ENCODE assay signal across 9 cellular contexts in the genomic region with DNA sequence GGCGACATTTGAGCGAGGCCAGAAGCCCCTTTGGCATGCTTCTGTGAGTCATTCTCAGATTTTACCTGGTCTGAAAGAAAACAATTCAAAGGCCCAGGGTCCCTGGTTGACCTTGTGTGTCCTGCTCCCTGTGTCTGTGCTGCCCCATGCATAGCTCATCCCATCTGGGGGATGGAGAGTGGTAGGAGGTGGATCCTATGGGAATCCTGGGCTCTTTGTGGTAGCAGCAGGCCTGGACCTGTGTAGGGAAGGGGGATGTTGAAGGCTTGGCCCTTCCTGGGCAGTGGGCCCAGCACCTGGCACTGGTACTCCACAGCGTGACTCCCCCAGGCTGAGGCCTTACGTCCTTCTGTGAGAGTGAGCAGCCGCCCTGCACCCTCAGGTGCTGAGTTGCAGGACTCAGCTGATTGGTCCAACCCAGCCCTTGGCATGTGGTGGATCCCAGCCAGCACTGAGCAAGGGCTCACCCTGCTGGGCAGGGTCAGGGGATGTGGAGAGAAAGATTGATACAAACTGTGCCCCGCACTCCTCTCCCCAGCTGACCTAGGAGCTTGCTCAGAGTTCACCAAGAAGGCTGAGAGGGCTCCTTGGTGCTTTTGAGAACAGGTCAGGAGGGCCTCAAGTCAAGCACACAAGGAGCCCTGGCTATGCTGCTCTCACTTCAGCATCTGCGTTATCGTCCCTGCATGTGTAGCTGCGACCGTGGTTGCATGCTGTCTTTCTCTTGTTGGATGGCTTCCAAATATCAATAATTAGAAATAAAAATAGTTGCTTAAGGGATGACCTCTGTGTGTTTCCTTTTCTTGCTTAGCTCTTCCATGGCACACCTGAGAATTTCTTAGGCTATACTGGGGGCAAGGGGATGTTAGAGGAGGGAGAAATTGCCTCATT. TPM values are rescaled to one million over a fixed set of nuclear protein-coding genes. Genes with fewer than 3 reads are reported as not detected.
DNase-seq lines count a peak whose midpoint lies in the region; ATAC-seq, FAIRE-seq and TF ChIP-seq lines count a peak whose summit lies in the region.
"Had no signal": no experiment of that assay in that cellular context is flagged by ENCODE, and none has a peak within 500 bp of the region (broad histone marks: within the 10 kb centered on the region; RNA-seq: fewer than 3 reads in every experiment).

No MANE protein-coding gene starts in this region.

- TF ChIP-seq CTCF in GM12878 (IDR thresholded peaks at IDR 0.05 in 2 of 3, conservative IDR thresholded peaks at IDR 0.05 in 1 of 3; ENCODE audit: control insufficient read depth in 2 of 3, extremely low read depth in 1 of 3, insufficient read depth in 1 of 3, low read depth in 3 of 3, low read length in 3 of 3) (peak in 2 of 3 experiments; percentile 7 to 17; a peak in 2 of 6 replicates), coronary artery (IDR thresholded peaks at IDR 0.05) (no peak)

- no peak overlapping the region for H3K27ac ChIP-seq in GM12878 (ENCODE audit: control insufficient read depth, insufficient read depth)
- H3K27ac ChIP-seq in coronary artery = no peak overlapping the region

- H3K4me1 Mint-ChIP-seq in T-helper 17 cell = peaks cover 15% of the 10 kb centered on the region
- H3K4me1 Mint-ChIP-seq in activated CD4-positive, alpha-beta T cell treated with anti-CD3 and anti-CD28 coated beads for 36 hours = peaks cover 4% of the 10 kb centered on the region

- no peak for FAIRE-seq in GM12878 (lab: Jason Lieb, UNC)

- H3K36me3 ChIP-seq in GM12878 (ENCODE audit: control insufficient read depth in 2 of 2, insufficient read depth in 2 of 2, low read length in 1 of 2) = peaks cover 0 to 4% of the 10 kb centered on the region in 2 experiments; a peak in 3 of 4 replicates

- no peaks in the 10 kb centered on the region for H3K9me3 Mint-ChIP-seq in activated CD4-positive, alpha-beta T cell treated with anti-CD3 and anti-CD28 coated beads for 36 hours (ENCODE audit: low read depth)

- H3K4me3 Mint-ChIP-seq in T-helper 17 cell = no peak overlapping the region
- no peak overlapping the region for H3K4me3 Mint-ChIP-seq in activated CD4-positive, alpha-beta T cell treated with anti-CD3 and anti-CD28 coated beads for 36 hours

- RAD21 ChIA-PET in GM12878 (lab: Charles Lee; ENCODE audit: unreplicated experiment) = interaction anchor here (12.6 kb wide), 1 partner anchor 32 kb away, joined by 305 read pairs; a partner anchor contains a TSS

- TF ChIP-seq POLR2A in GM12878 (IDR thresholded peaks at IDR 0.05; ENCODE audit: low read depth, low read length) = no peak

- no TSS peak for BruUV-seq in GM12878 (replicated peaks; lab: Mats Ljungman, UMichigan)

- H3K4me3 ChIP-seq in GM12878 = no peak overlapping the region
- no peak overlapping the region for H3K4me3 ChIP-seq in coronary artery

- H3K27ac Mint-ChIP-seq in T-helper 17 cell = no peak overlapping the region
- H3K27ac Mint-ChIP-seq in activated CD4-positive, alpha-beta T cell treated with anti-CD3 and anti-CD28 coated beads for 36 hours = no peak overlapping the region

- no peak overlapping the region for H3K9ac ChIP-seq in GM12878 (ENCODE audit: control insufficient read depth, insufficient read depth, low read length)

- H3K9me3 ChIP-seq in GM12878 (replicated peaks; ENCODE audit: control insufficient read depth, insufficient read depth, low read length) = no peaks in the 10 kb centered on the region; the same call in 2 of the 3 replicates
- H3K9me3 ChIP-seq in T-helper 17 cell (ENCODE audit: control insufficient read depth, low read length, poor library complexity, severe bottlenecking) = no peaks in the 10 kb centered on the region

- WGBS in GM12878 (ENCODE audit: insufficient coverage, insufficient replicate concordance, low lambda C conversion rate, missing lambda C conversion rate) = over 99% methylated on average over 10 of the region's 10 CpGs

- DNase-seq in Right ventricle myocardium inferior (ENCODE audit: missing footprints) = peak; percentile 64
- no peak for DNase-seq in cardiac septum (ENCODE audit: low spot score)
- DNase-seq in GM12878 (ENCODE audit: low read depth, low spot score) = no peak
- DNase-seq in left colon = no peak
- no peak for DNase-seq in T-helper 17 cell
- DNase-seq in NCI-H187 treated with DMSO at 0.1 percent for 48 hours (lab: John Stamatoyannopoulos, UW) = no peak
- no peak for DNase-seq in coronary artery (ENCODE audit: low spot score)
- DNase-seq in activated CD4-positive, alpha-beta T cell treated with anti-CD3 and anti-CD28 coated beads for 36 hours = no peak
- DNase-seq: GOT3 had no signal

- no peak for TF ChIP-seq RAD21 in GM12878 (IDR thresholded peaks at IDR 0.05; ENCODE audit: insufficient read depth, low read depth, low read length)

- no peaks in the 10 kb centered on the region for H3K27me3 Mint-ChIP-seq in T-helper 17 cell
- no peaks in the 10 kb centered on the region for H3K27me3 Mint-ChIP-seq in activated CD4-positive, alpha-beta T cell treated with anti-CD3 and anti-CD28 coated beads for 36 hours

- H2AFZ ChIP-seq in GM12878 (ENCODE audit: control insufficient read depth, low read depth, low read length) = no peak overlapping the region

- no peaks in the 10 kb centered on the region for H3K79me2 ChIP-seq in GM12878 (ENCODE audit: control insufficient read depth, insufficient read depth, low read length)

- in situ Hi-C loops in GM12878 (cut with MboI) = no loop called here

- peak; percentile 73 for ATAC-seq in Right ventricle myocardium inferior
- peak; percentile 40; the same call in 1 of the 3 replicates for ATAC-seq in GM12878
- ATAC-seq in left colon = peak; percentile 29
- ATAC-seq in T-helper 17 cell = no peak
- no peak for ATAC-seq in activated CD4-positive, alpha-beta T cell treated with anti-CD3 and anti-CD28 coated beads for 36 hours

- intact Hi-C loops in Right ventricle myocardium inferior (cut with DNase I) (no loop called here), cardiac septum (cut with DNase I) (no loop called here), GM12878 (cut with micrococcal nuclease; ENCODE audit: unreplicated experiment) (no loop called here), left colon (cut with DNase I, micrococcal nuclease) (no loop called here)
- intact Hi-C loops in activated CD4-positive, alpha-beta T cell treated with anti-CD3 and anti-CD28 coated beads for 36 hours (cut with DNase I, micrococcal nuclease) = no loop called here

- H3K4me2 ChIP-seq in GM12878 (ENCODE audit: control insufficient read depth, insufficient read depth) = no peak overlapping the region

- CTCF ChIA-PET in GM12878 (lab: Yijun Ruan, JAX) = interaction anchor here (1.1 to 3.6 kb wide), 4 partner anchors 27 to 49 kb away, joined by 4 to 34 read pairs (median 4); a partner anchor contains a TSS
- CTCF ChIA-PET in activated CD4-positive, alpha-beta T cell treated with anti-CD3 and anti-CD28 coated beads for 36 hours (lab: Charles Lee) = interaction anchor here (0.6 to 8.6 kb wide), 3 partner anchors 32 to 134 kb away, joined by 3 to 233 read pairs (median 3); a partner anchor contains a TSS

- no peaks in the 10 kb centered on the region for H3K36me3 Mint-ChIP-seq in T-helper 17 cell (ENCODE audit: low read depth)
- H3K36me3 Mint-ChIP-seq in activated CD4-positive, alpha-beta T cell treated with anti-CD3 and anti-CD28 coated beads for 36 hours (ENCODE audit: low read depth) = no peaks in the 10 kb centered on the region

- SMC1A ChIA-PET in GM12878 (lab: Charles Lee; ENCODE audit: uncharacterized antibody, unreplicated experiment) = interaction anchor here (8.3 kb wide), 1 partner anchor 32 kb away, joined by 268 read pairs; a partner anchor contains a TSS

- POLR2A ChIA-PET in GM12878 (lab: Charles Lee) = no interaction called here
- POLR2A ChIA-PET in activated CD4-positive, alpha-beta T cell treated with anti-CD3 and anti-CD28 coated beads for 36 hours (lab: Charles Lee) = no interaction called here

- H4K20me1 ChIP-seq in GM12878 (ENCODE audit: control insufficient read depth, insufficient read depth) = no peaks in the 10 kb centered on the region

- no peaks in the 10 kb centered on the region for H3K27me3 ChIP-seq in GM12878 (replicated peaks in 1 of 2; ENCODE audit: control insufficient read depth in 2 of 2, insufficient read depth in 2 of 2, low read length in 1 of 2)

- TF ChIP-seq EP300 in GM12878 (IDR thresholded peaks at IDR 0.05; ENCODE audit: borderline replicate concordance in 1 of 2, control insufficient read depth in 1 of 2, low read depth in 2 of 2, low read length in 2 of 2) = no peak

- H3K4me1 ChIP-seq in GM12878 (ENCODE audit: control insufficient read depth, insufficient read depth, low read length) = no peaks in the 10 kb centered on the region

RNA-seq across cellular contexts. Expression of a gene that starts 21.4 kb away (rescaled TPM):
- total RNA-seq in Right ventricle myocardium inferior (12.6 TPM), cardiac septum (16.3 TPM), GM12878 (2014; rRNA removed) (7.5 and 8.5 TPM in 2 replicates), GM12878 (2014; rRNA removed; fragmentation: Illumina TruSeq; extraction: Trizol) (4.4 and 4.7 TPM in 2 replicates), GM12878 (2021) (10.3 and 12.2 TPM in 2 replicates), left colon (10 to 100 TPM in 1 of 2 donors, 1 to 10 TPM in 1; 8.4 to 10.9 TPM), T-helper 17 cell (10 to 100 TPM; 26.7 to 35.6 TPM)
- 18.7 and 20.7 TPM in 2 replicates for total RNA-seq in GM12878 (2013; cell fraction: nucleolus; rRNA removed)
- 9.5 TPM for polyA plus RNA-seq in GM12878 (2011; ENCODE audit: low read depth)
- polyA plus RNA-seq in GM12878 (2011; rRNA removed) (3.7 and 6.8 TPM in 2 replicates), GM12878 (2014; fragmentation: Illumina TruSeq; extraction: Trizol) (0.86 and 5.3 TPM in 2 replicates), GM12878 (2014; fragmentation: Nextera tagmentation; extraction: Ambion mirVana) (1 to 10 TPM in 1 of 2 experiments, under 1 TPM in 1; 0.79 to 2.2 TPM), GM12878 (2014; rRNA removed) (8.9 and 9.9 TPM in 2 replicates), GM12878 (2016; fragmentation: Nextera tagmentation; extraction: Ambion mirVana) (10 to 100 TPM in 1 of 2 experiments, 1 to 10 TPM in 1; 6.3 to 10.4 TPM)
- polyA plus RNA-seq in GM12878 (2011; cell fraction: cytosol; rRNA removed) = 8.1 and 12.4 TPM in 2 replicates
- polyA plus RNA-seq in GM12878 (2011; cell fraction: nucleus; rRNA removed) = 17.3 and 21.3 TPM in 2 replicates
- 4.0 and 6.1 TPM in 2 replicates for polyA plus RNA-seq in GM12878 (2012)
- polyA minus RNA-seq in GM12878 (2011; rRNA and poly(A)+ RNA removed) = 3.2 and 4.0 TPM in 2 replicates
- 1.5 and 2.5 TPM in 2 replicates for polyA minus RNA-seq in GM12878 (2011; cell fraction: cytosol; rRNA and poly(A)+ RNA removed)
- polyA minus RNA-seq in GM12878 (2011; cell fraction: nucleus; rRNA and poly(A)+ RNA removed) = 1.6 and 3.9 TPM in 2 replicates
- 10 to 100 TPM; 17.1 to 17.6 TPM for total RNA-seq in activated CD4-positive, alpha-beta T cell treated with anti-CD3 and anti-CD28 coated beads for 36 hours

RNA-seq across cellular contexts. Expression of a gene that starts 32.1 kb away (rescaled TPM):
- total RNA-seq in Right ventricle myocardium inferior (5.8 TPM), cardiac septum (3.4 TPM), GM12878 (2014; rRNA removed) (2.6 and 3.1 TPM in 2 replicates), GM12878 (2014; rRNA removed; fragmentation: Illumina TruSeq; extraction: Trizol) (0.67 and 0.78 TPM in 2 replicates), GM12878 (2021) (3.1 and 6.6 TPM in 2 replicates), left colon (1 to 10 TPM; 3.4 to 4.1 TPM), T-helper 17 cell (10 to 100 TPM; 23.1 to 34.8 TPM)
- total RNA-seq in GM12878 (2013; cell fraction: nucleolus; rRNA removed) = 5.0 and 9.9 TPM in 2 replicates
- polyA plus RNA-seq in GM12878 (2011; ENCODE audit: low read depth) = 3.3 TPM
- polyA plus RNA-seq in GM12878 (2011; rRNA removed) (2.7 and 3.2 TPM in 2 replicates), GM12878 (2014; fragmentation: Illumina TruSeq; extraction: Trizol) (0.43 and 2.4 TPM in 2 replicates), GM12878 (2014; fragmentation: Nextera tagmentation; extraction: Ambion mirVana) (under 1 TPM; 0.22 to 0.93 TPM), GM12878 (2014; rRNA removed) (3.8 and 6.9 TPM in 2 replicates), GM12878 (2016; fragmentation: Nextera tagmentation; extraction: Ambion mirVana) (1 to 10 TPM; 4.4 to 6.3 TPM)
- polyA plus RNA-seq in GM12878 (2011; cell fraction: cytosol; rRNA removed) = 2.9 and 6.4 TPM in 2 replicates
- 27.2 and 31.9 TPM in 2 replicates for polyA plus RNA-seq in GM12878 (2011; cell fraction: nucleus; rRNA removed)
- 2.4 and 3.6 TPM in 2 replicates for polyA plus RNA-seq in GM12878 (2012)
- 0.22 and 0.72 TPM in 2 replicates for polyA minus RNA-seq in GM12878 (2011; rRNA and poly(A)+ RNA removed)
- polyA minus RNA-seq in GM12878 (2011; cell fraction: cytosol; rRNA and poly(A)+ RNA removed) = not detected in 2 replicates
- polyA minus RNA-seq in GM12878 (2011; cell fraction: nucleus; rRNA and poly(A)+ RNA removed) = 1.9 and 3.4 TPM in 2 replicates
- 1 to 10 TPM; 5.0 to 6.9 TPM for total RNA-seq in activated CD4-positive, alpha-beta T cell treated with anti-CD3 and anti-CD28 coated beads for 36 hours

RNA-seq across cellular contexts. Expression of a gene that starts 32.3 kb away (rescaled TPM):
- 14.4 TPM for total RNA-seq in Right ventricle myocardium inferior
- 15.6 TPM for total RNA-seq in cardiac septum
- 88.7 and 98.8 TPM in 2 replicates for total RNA-seq in GM12878 (2013; cell fraction: nucleolus; rRNA removed)
- total RNA-seq in GM12878 (2014; rRNA removed) = 8.5 and 13.5 TPM in 2 replicates
- total RNA-seq in GM12878 (2014; rRNA removed; fragmentation: Illumina TruSeq; extraction: Trizol) = 6.7 and 7.2 TPM in 2 replicates
- 15.7 and 19.0 TPM in 2 replicates for total RNA-seq in GM12878 (2021)
- 3.5 TPM for polyA plus RNA-seq in GM12878 (2011; ENCODE audit: low read depth)
- polyA plus RNA-seq in GM12878 (2011; rRNA removed) = 3.6 and 6.5 TPM in 2 replicates
- 5.1 and 6.2 TPM in 2 replicates for polyA plus RNA-seq in GM12878 (2011; cell fraction: cytosol; rRNA removed)
- 38.1 and 56.5 TPM in 2 replicates for polyA plus RNA-seq in GM12878 (2011; cell fraction: nucleus; rRNA removed)
- polyA plus RNA-seq in GM12878 (2012) = 6.4 and 8.7 TPM in 2 replicates
- 6.8 and 7.5 TPM in 2 replicates for polyA plus RNA-seq in GM12878 (2014; fragmentation: Illumina TruSeq; extraction: Trizol)
- under 1 TPM; 0.44 to 0.50 TPM for polyA plus RNA-seq in GM12878 (2014; fragmentation: Nextera tagmentation; extraction: Ambion mirVana)
- polyA plus RNA-seq in GM12878 (2014; rRNA removed) = 10.4 and 12.2 TPM in 2 replicates
- 1 to 10 TPM; 6.5 to 7.8 TPM for polyA plus RNA-seq in GM12878 (2016; fragmentation: Nextera tagmentation; extraction: Ambion mirVana)
- 20.2 and 27.6 TPM in 2 replicates for polyA minus RNA-seq in GM12878 (2011; rRNA and poly(A)+ RNA removed)
- 4.4 and 4.9 TPM in 2 replicates for polyA minus RNA-seq in GM12878 (2011; cell fraction: cytosol; rRNA and poly(A)+ RNA removed)
- polyA minus RNA-seq in GM12878 (2011; cell fraction: nucleus; rRNA and poly(A)+ RNA removed) = 29.6 and 53.2 TPM in 2 replicates
- 10 to 100 TPM; 12.2 to 15.2 TPM for total RNA-seq in left colon
- total RNA-seq in T-helper 17 cell = 10 to 100 TPM; 30.2 to 34.6 TPM
- total RNA-seq in activated CD4-positive, alpha-beta T cell treated with anti-CD3 and anti-CD28 coated beads for 36 hours = 10 to 100 TPM; 16.1 to 19.0 TPM

Comparison
In these comparisons a context has a peak if more than half of its experiments do, and no peak if none do; other contexts are left out.
1. ATAC-seq: peak in Right ventricle myocardium inferior (single experiment), GM12878 (single experiment) and left colon (single experiment); none in T-helper 17 cell (single experiment) and activated CD4-positive, alpha-beta T cell treated with anti-CD3 and anti-CD28 coated beads for 36 hours (single experiment).